Comparison of ENCODE assay signal across 8 cellular contexts in the genomic region with DNA sequence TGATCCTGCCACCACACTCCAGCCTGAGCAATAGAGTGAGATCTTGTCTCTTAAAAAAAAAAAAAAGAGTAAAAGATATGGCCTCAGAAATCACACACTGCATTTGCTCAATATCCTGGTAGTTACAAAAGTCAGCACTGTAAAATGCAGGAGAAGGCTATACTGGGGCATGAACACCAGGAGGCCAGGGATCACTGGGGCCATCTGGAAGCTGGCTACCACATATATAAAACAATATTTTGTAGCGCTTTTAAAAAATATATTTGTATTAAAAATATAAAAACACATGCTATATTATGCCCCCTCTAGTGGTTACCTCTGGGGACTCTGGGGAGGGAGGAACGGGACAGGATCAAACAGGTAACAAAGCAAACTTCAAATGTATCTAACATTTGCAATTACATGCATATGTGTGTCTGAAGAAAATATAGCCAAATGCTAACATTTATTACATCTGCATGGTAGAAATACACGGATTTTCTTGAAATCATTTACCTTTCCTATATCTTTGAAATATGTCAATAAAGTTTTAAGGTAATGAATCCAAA. TPM values are rescaled to one million over a fixed set of nuclear protein-coding genes. Genes with fewer than 3 reads are reported as not detected.
DNase-seq lines count a peak whose midpoint lies in the region; ATAC-seq, FAIRE-seq and TF ChIP-seq lines count a peak whose summit lies in the region.

No MANE protein-coding gene starts in this region.

- H3K4me3 ChIP-seq in keratinocyte (ENCODE audit: control insufficient read depth in 2 of 3, extremely low read depth in 1 of 3, insufficient read depth in 2 of 3, low read depth in 1 of 3, low read length in 3 of 3): no peak overlapping the region

- H3K27ac ChIP-seq in keratinocyte (ENCODE audit: control insufficient read depth, insufficient read depth, low read length): no peak overlapping the region

- DNase-seq in Caki2 (ENCODE audit: low read depth) (peak; percentile 27), HuH-7.5 (ENCODE audit: low spot score) (peak; percentile 49), keratinocyte (ENCODE audit: low read depth, low spot score) (no peak), NCI-H748 treated with DMSO at 0.1 percent for 48 hours (lab: John Stamatoyannopoulos, UW) (no peak), posterior vena cava (ENCODE audit: low spot score) (no peak), NCI-H345 treated with DMSO at 0.1 percent for 48 hours (lab: John Stamatoyannopoulos, UW; ENCODE audit: unreplicated experiment) (no peak)
- DNase-seq in activated CD4-positive, alpha-beta memory T cell treated with anti-CD3 and anti-CD28 coated beads for 36 hours: peak; percentile 44

- FAIRE-seq in keratinocyte (lab: Jason Lieb, UNC): no peak

- no peak for ATAC-seq in HG03460 (IDR thresholded peaks at IDR 0.05; ENCODE audit: unreplicated experiment)

- CTCF ChIA-PET in activated CD4-positive, alpha-beta memory T cell treated with anti-CD3 and anti-CD28 coated beads for 36 hours (lab: Charles Lee): interaction anchor here (0.6 to 0.8 kb wide), 4 partner anchors 10 to 400 kb away, joined by 3 to 4 read pairs (median 4); no protein-coding TSS in a partner anchor

- H3K79me2 ChIP-seq in keratinocyte (ENCODE audit: control insufficient read depth, insufficient read depth, low read length): peaks cover 22% of the 10 kb centered on the region

- intact Hi-C loops in activated CD4-positive, alpha-beta memory T cell treated with anti-CD3 and anti-CD28 coated beads for 36 hours (cut with micrococcal nuclease): loop anchor here (5.0 kb wide), 1 partner anchor 780 kb away; no protein-coding TSS in a partner anchor
- intact Hi-C loops in posterior vena cava (cut with DNase I): no loop called here

- H3K4me1 Mint-ChIP-seq in activated CD4-positive, alpha-beta memory T cell treated with anti-CD3 and anti-CD28 coated beads for 36 hours (ENCODE audit: low read depth): peaks cover 14% of the 10 kb centered on the region

- H3K9me1 ChIP-seq in keratinocyte (ENCODE audit: control insufficient read depth, extremely low read depth, insufficient read depth, low read length): no peaks in the 10 kb centered on the region

- in situ Hi-C loops in Caki2 (cut with HindIII; ENCODE audit: low pct_unique_long_range_greater_than_20kb, low sequenced_read_pairs): no loop called here

- no peaks in the 10 kb centered on the region for H3K36me3 ChIP-seq in keratinocyte (ENCODE audit: control insufficient read depth in 2 of 2, extremely low read depth in 1 of 2, insufficient read depth in 2 of 2, low read length in 2 of 2)

- H3K36me3 Mint-ChIP-seq in activated CD4-positive, alpha-beta memory T cell treated with anti-CD3 and anti-CD28 coated beads for 36 hours: peaks cover 13% of the 10 kb centered on the region

- no peaks in the 10 kb centered on the region for H3K9me3 ChIP-seq in keratinocyte (ENCODE audit: control insufficient read depth, low read depth, low read length)

- H3K9me3 Mint-ChIP-seq in activated CD4-positive, alpha-beta memory T cell treated with anti-CD3 and anti-CD28 coated beads for 36 hours: no peaks in the 10 kb centered on the region

- no peaks in the 10 kb centered on the region for H3K27me3 Mint-ChIP-seq in activated CD4-positive, alpha-beta memory T cell treated with anti-CD3 and anti-CD28 coated beads for 36 hours

- peaks cover 6% of the 10 kb centered on the region for H3K4me1 ChIP-seq in keratinocyte (ENCODE audit: control insufficient read depth, extremely low read depth, insufficient read depth, low read length)

- dilution Hi-C loops in keratinocyte (cut with MboI; ENCODE audit: extremely low pct_ligation_motif_present, low sequenced_read_pairs): no loop called here

- no peaks in the 10 kb centered on the region for H3K27me3 ChIP-seq in keratinocyte (ENCODE audit: control insufficient read depth, extremely low read depth, insufficient read depth, low read length)

- H3K4me3 Mint-ChIP-seq in activated CD4-positive, alpha-beta memory T cell treated with anti-CD3 and anti-CD28 coated beads for 36 hours: no peak overlapping the region

- H3K9ac ChIP-seq in keratinocyte (ENCODE audit: control insufficient read depth, extremely low read depth, insufficient read depth, low read length): no peak overlapping the region

- H3K4me2 ChIP-seq in keratinocyte (ENCODE audit: control insufficient read depth, extremely low read depth, insufficient read depth, low read depth, low read length): no peak overlapping the region

- H2AFZ ChIP-seq in keratinocyte (ENCODE audit: control insufficient read depth, low read length): no peak overlapping the region

- H3K27ac Mint-ChIP-seq in activated CD4-positive, alpha-beta memory T cell treated with anti-CD3 and anti-CD28 coated beads for 36 hours: no peak overlapping the region

- POLR2A ChIA-PET in activated CD4-positive, alpha-beta memory T cell treated with anti-CD3 and anti-CD28 coated beads for 36 hours (lab: Charles Lee): no interaction called here

- H4K20me1 ChIP-seq in keratinocyte (ENCODE audit: control insufficient read depth, extremely low read depth, insufficient read depth, low read length): no peaks in the 10 kb centered on the region

- TF ChIP-seq CTCF in keratinocyte (optimal IDR thresholded peaks at IDR 0.05 in 1 of 3, IDR thresholded peaks at IDR 0.05 in 1 of 3, conservative IDR thresholded peaks at IDR 0.05 in 1 of 3; ENCODE audit: extremely low read depth in 1 of 3, insufficient read depth in 2 of 3, low read length in 3 of 3): peak; percentile 6 to 69 (median 33)

RNA-seq across cellular contexts. Expression of gene C4orf46, which starts 4.0 kb away (rescaled TPM):
- total RNA-seq in Caki2 (2014; rRNA removed; shearing (Covaris generic); ENCODE audit: low replicate concordance): 7.7 and 16.4 TPM in 2 replicates
- 10 to 100 TPM; 16.3 to 19.3 TPM for total RNA-seq in activated CD4-positive, alpha-beta memory T cell treated with anti-CD3 and anti-CD28 coated beads for 36 hours
- polyA plus RNA-seq in keratinocyte: 6.6 to 14.6 TPM (median 9.7 TPM) in 3 replicates
- 4.3 TPM for polyA plus RNA-seq in keratinocyte (2011; ENCODE audit: low read depth)
- 4.3 and 8.6 TPM in 2 replicates for polyA plus RNA-seq in keratinocyte (2011; cell fraction: cytosol; rRNA removed)
- polyA plus RNA-seq in keratinocyte (2011; cell fraction: nucleus; rRNA removed): 5.9 and 6.0 TPM in 2 replicates
- polyA plus RNA-seq in keratinocyte (2012; ENCODE audit: low replicate concordance): 2.6 and 6.3 TPM in 2 replicates
- 1.4 to 5.8 TPM (median 3.2 TPM) in 3 replicates for polyA minus RNA-seq in keratinocyte
- polyA minus RNA-seq in keratinocyte (2011; cell fraction: cytosol; rRNA and poly(A)+ RNA removed): 6.3 TPM
- polyA minus RNA-seq in keratinocyte (2011; cell fraction: nucleus; rRNA and poly(A)+ RNA removed): 3.5 and 6.7 TPM in 2 replicates
- 1 to 10 TPM; 4.6 to 5.0 TPM for total RNA-seq in posterior vena cava

RNA-seq across cellular contexts. Expression of gene ETFDH, which starts 4.4 kb away (rescaled TPM):
- 1.8 and 6.3 TPM in 2 replicates for total RNA-seq in Caki2 (2014; rRNA removed; shearing (Covaris generic); ENCODE audit: low replicate concordance)
- total RNA-seq in activated CD4-positive, alpha-beta memory T cell treated with anti-CD3 and anti-CD28 coated beads for 36 hours: 10 to 100 TPM; 30.8 to 30.9 TPM
- polyA plus RNA-seq in keratinocyte: 15.8 to 25.5 TPM (median 21.2 TPM) in 3 replicates
- polyA plus RNA-seq in keratinocyte (2011; ENCODE audit: low read depth): 55.2 TPM
- polyA plus RNA-seq in keratinocyte (2011; cell fraction: cytosol; rRNA removed): 15.5 and 25.5 TPM in 2 replicates
- polyA plus RNA-seq in keratinocyte (2011; cell fraction: nucleus; rRNA removed): 34.9 and 42.3 TPM in 2 replicates
- polyA plus RNA-seq in keratinocyte (2012; ENCODE audit: low replicate concordance): 9.5 and 29.5 TPM in 2 replicates
- 1.3 to 11.3 TPM (median 6.9 TPM) in 3 replicates for polyA minus RNA-seq in keratinocyte
- polyA minus RNA-seq in keratinocyte (2011; cell fraction: cytosol; rRNA and poly(A)+ RNA removed): 9.6 TPM
- 7.3 and 13.7 TPM in 2 replicates for polyA minus RNA-seq in keratinocyte (2011; cell fraction: nucleus; rRNA and poly(A)+ RNA removed)
- 10 to 100 TPM; 19.1 to 21.9 TPM for total RNA-seq in posterior vena cava

RNA-seq across cellular contexts. Expression of gene PPID, which starts 55.5 kb away (rescaled TPM):
- total RNA-seq in Caki2 (2014; rRNA removed; shearing (Covaris generic); ENCODE audit: low replicate concordance): 2.7 and 6.7 TPM in 2 replicates
- total RNA-seq in activated CD4-positive, alpha-beta memory T cell treated with anti-CD3 and anti-CD28 coated beads for 36 hours: 10 to 100 TPM; 66.4 to 67.2 TPM
- 12.7 to 27.2 TPM (median 24.2 TPM) in 3 replicates for polyA plus RNA-seq in keratinocyte
- 167 TPM for polyA plus RNA-seq in keratinocyte (2011; ENCODE audit: low read depth)
- polyA plus RNA-seq in keratinocyte (2011; cell fraction: cytosol; rRNA removed): 19.7 and 33.6 TPM in 2 replicates
- polyA plus RNA-seq in keratinocyte (2011; cell fraction: nucleus; rRNA removed): 17.8 and 25.6 TPM in 2 replicates
- polyA plus RNA-seq in keratinocyte (2012; ENCODE audit: low replicate concordance): 32.2 and 32.3 TPM in 2 replicates
- 4.4 to 8.7 TPM (median 7.0 TPM) in 3 replicates for polyA minus RNA-seq in keratinocyte
- 10.7 TPM for polyA minus RNA-seq in keratinocyte (2011; cell fraction: cytosol; rRNA and poly(A)+ RNA removed)
- polyA minus RNA-seq in keratinocyte (2011; cell fraction: nucleus; rRNA and poly(A)+ RNA removed): 4.2 and 5.4 TPM in 2 replicates
- 10 to 100 TPM; 13.6 to 14.9 TPM for total RNA-seq in posterior vena cava

Comparison
In these comparisons a context has a peak if more than half of its experiments do, and no peak if none do; other contexts are left out.
1. DNase-seq: peak in Caki2 (single experiment), HuH-7.5 (single experiment) and activated CD4-positive, alpha-beta memory T cell treated with anti-CD3 and anti-CD28 coated beads for 36 hours (single experiment); none in keratinocyte (single experiment), NCI-H748 treated with DMSO at 0.1 percent for 48 hours (single experiment), posterior vena cava (single experiment) and NCI-H345 treated with DMSO at 0.1 percent for 48 hours (single experiment).